In genomic region chr12:128823916-128824839, GRCh38 we compare ENCODE assay signal across 8 cellular contexts. TPM values are rescaled to one million over a fixed set of nuclear protein-coding genes. Genes with fewer than 3 reads are reported as not detected.
DNase-seq lines count a peak whose midpoint lies in the region; ATAC-seq, FAIRE-seq and TF ChIP-seq lines count a peak whose summit lies in the region.

Gene SLC15A4, minus strand, starts transcription at chr12:128823958. Its CDS starts 15 bp downstream, at chr12:128823943.

- peak within 1 kb of the TSS; percentile 71 for H3K27ac ChIP-seq in mammary epithelial cell (ENCODE audit: insufficient read depth, low read depth, low read length)
- peak within 1 kb of the TSS; percentile 80 to 95 for H3K27ac ChIP-seq in small intestine (ENCODE audit: low read depth in 1 of 2, low read length in 1 of 2)

- H3K27me3 ChIP-seq in mammary epithelial cell (ENCODE audit: insufficient read depth, low read length) (no peaks in the 10 kb centered on the region), small intestine (ENCODE audit: control insufficient read depth in 2 of 2, insufficient read depth in 2 of 2, low read length in 2 of 2) (no peaks in the 10 kb centered on the region)

- ATAC-seq in GM18909 (IDR thresholded peaks at IDR 0.05; ENCODE audit: poor library complexity, unreplicated experiment) = peak; percentile 85
- ATAC-seq in HG03159 (IDR thresholded peaks at IDR 0.05; ENCODE audit: unreplicated experiment) = peak; percentile 80

- DNase-seq in AG08396 (ENCODE audit: low spot score) (peak; percentile 99), NCI-H2227 (lab: John Stamatoyannopoulos, UW; ENCODE audit: unreplicated experiment) (peak; percentile 98), mammary epithelial cell (peak; percentile 91), iPS-NIHi11 (ENCODE audit: low spot score) (peak; percentile 99), small intestine (peak; percentile 96)

- FAIRE-seq in small intestine (lab: Jason Lieb, UNC) = no peak

- peak within 1 kb of the TSS; percentile 98 for H3K4me2 ChIP-seq in mammary epithelial cell (ENCODE audit: insufficient read depth, low read depth, low read length)

- intact Hi-C loops in mammary epithelial cell (cut with micrococcal nuclease) = no loop called here

- H3K9ac ChIP-seq in mammary epithelial cell (ENCODE audit: insufficient read depth, low read length) = peak within 1 kb of the TSS; percentile 88

- H3K4me1 ChIP-seq in mammary epithelial cell (ENCODE audit: insufficient read depth, low read length) = peaks cover 15% of the 10 kb centered on the region
- peaks cover 0 to 4% of the 10 kb centered on the region in 2 donors for H3K4me1 ChIP-seq in small intestine (ENCODE audit: control insufficient read depth in 2 of 2, insufficient read depth in 1 of 2, low read depth in 1 of 2, low read length in 1 of 2)

- dilution Hi-C loops in mammary epithelial cell (cut with HindIII; ENCODE audit: low sequenced_read_pairs) = no loop called here

- WGBS in mammary epithelial cell (ENCODE audit: low coverage, missing lambda C conversion rate) = 5% methylated on average over 23 of the region's 63 CpGs
- 3 to 6% (median 4%) methylated on average over 52 to 63 of the region's 63 CpGs for WGBS in small intestine, 3 donors

- TSS peak; percentile 74 for BruUV-seq in mammary epithelial cell (replicated peaks; lab: Mats Ljungman, UMichigan)

- in situ Hi-C loops in mammary epithelial cell (cut with MboI; ENCODE audit: low sequenced_read_pairs in 2 of 2) = no loop called here

- H3K79me2 ChIP-seq in mammary epithelial cell (ENCODE audit: insufficient read depth, low read length) = peaks cover 56% of the 10 kb centered on the region

- no peak for TF ChIP-seq CTCF in WI38 (IDR thresholded peaks at IDR 0.05; ENCODE audit: low read depth, low read length)
- TF ChIP-seq CTCF in mammary epithelial cell (conservative IDR thresholded peaks at IDR 0.05 in 1 of 2, IDR thresholded peaks at IDR 0.05 in 1 of 2; ENCODE audit: extremely low read depth in 1 of 2, insufficient read depth in 1 of 2, low read depth in 1 of 2, low read length in 2 of 2) = peak in 1 of 2 donors; percentile 33

- H3K36me3 ChIP-seq in mammary epithelial cell (ENCODE audit: insufficient read depth, low read length) = peaks cover 10% of the 10 kb centered on the region
- no peaks in the 10 kb centered on the region for H3K36me3 ChIP-seq in small intestine (ENCODE audit: control insufficient read depth in 2 of 2, insufficient read depth in 2 of 2, low read length in 2 of 2)

- H4K20me1 ChIP-seq in mammary epithelial cell (ENCODE audit: insufficient read depth, low read length) = no peaks in the 10 kb centered on the region

- no peaks in the 10 kb centered on the region for H3K9me3 ChIP-seq in mammary epithelial cell (replicated peaks; ENCODE audit: insufficient read depth, low read length)
- H3K9me3 ChIP-seq in small intestine (ENCODE audit: control insufficient read depth, low read depth) = no peaks in the 10 kb centered on the region

- H2AFZ ChIP-seq in mammary epithelial cell (ENCODE audit: low read depth, low read length) = peak within 1 kb of the TSS; percentile 97

- CTCF ChIA-PET in mammary epithelial cell (lab: Charles Lee; ENCODE audit: low non-redundant PET) = interaction anchor here (0.5 kb wide), 1 partner anchor 543 kb away, joined by 3 read pairs; no protein-coding TSS in a partner anchor

- H3K4me3 ChIP-seq in WI38 (ENCODE audit: low read depth, low read length) = peak within 1 kb of the TSS; percentile 84
- H3K4me3 ChIP-seq in mammary epithelial cell (replicated peaks in 1 of 3; ENCODE audit: insufficient read depth in 1 of 3, low read depth in 2 of 3, low read length in 3 of 3) = peak within 1 kb of the TSS; percentile 84 to 99 (median 98)
- peak within 1 kb of the TSS; percentile 75 to 85 for H3K4me3 ChIP-seq in small intestine (ENCODE audit: low read depth in 1 of 2, low read length in 2 of 2)

RNA-seq across cellular contexts. Expression of gene SLC15A4, which starts in this region (rescaled TPM):
- total RNA-seq in mammary epithelial cell = 10 to 100 TPM; 27.3 to 50.0 TPM
- polyA plus RNA-seq in mammary epithelial cell = 31.7 TPM
- 62.3 TPM for polyA minus RNA-seq in mammary epithelial cell
- 10 to 100 TPM in 1 of 3 donors, 1 to 10 TPM in 2; 6.5 to 10.2 (median 6.8) TPM for polyA plus RNA-seq in small intestine

Comparison
In these comparisons a context has a peak if more than half of its experiments do, and no peak if none do; other contexts are left out.
1. Peak in every context shown above with its lines: DNase-seq, ATAC-seq, H3K4me3 ChIP-seq and H3K27ac ChIP-seq.